1 cellular context compared by ENCODE assay signal in the genomic region with DNA sequence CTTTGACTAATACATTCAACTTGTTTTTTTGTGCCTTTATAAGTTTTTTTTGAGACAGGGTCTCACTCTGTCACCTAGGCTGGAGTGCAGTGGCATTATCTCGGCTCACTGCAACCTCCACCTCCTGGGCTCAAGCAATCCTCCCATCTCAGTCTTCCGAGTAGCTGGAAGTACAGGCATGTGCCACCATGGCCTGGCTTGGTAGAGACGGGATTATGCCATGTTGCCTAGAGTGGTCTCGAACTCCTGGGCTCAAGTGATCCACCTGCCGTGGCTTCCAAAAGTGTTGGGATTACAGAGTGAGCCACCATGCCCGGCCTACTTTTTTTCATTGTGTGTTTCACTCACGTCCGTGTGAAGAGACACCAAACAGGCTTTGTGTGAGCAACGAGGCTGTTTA.
TF ChIP-seq lines count a peak whose summit lies in the region.

No MANE protein-coding gene starts in this region.

TF ChIP-seq in IMR-90, 13 proteins besides CTCF, POLR2A, EP300 and RAD21:
- TF ChIP-seq CHD1 (IDR thresholded peaks at IDR 0.05; ENCODE audit: low read depth, low read length) (no peak), BHLHE40 (IDR thresholded peaks at IDR 0.05; ENCODE audit: low read depth, low read length) (no peak), NFE2L2 (IDR thresholded peaks at IDR 0.05; ENCODE audit: low read depth, low read length) (no peak), FOS (IDR thresholded peaks at IDR 0.05; ENCODE audit: low read depth, low read length) (no peak), MAFK (IDR thresholded peaks at IDR 0.05; ENCODE audit: low read depth, low read length) (no peak), RCOR1 (IDR thresholded peaks at IDR 0.05; ENCODE audit: insufficient replicate concordance, low read length) (no peak), MXI1 (IDR thresholded peaks at IDR 0.05; ENCODE audit: borderline replicate concordance, low read depth, low read length) (no peak), CEBPB (IDR thresholded peaks at IDR 0.05; ENCODE audit: low read depth, low read length) (no peak), RFX5 (IDR thresholded peaks at IDR 0.05; ENCODE audit: low read depth, low read length) (no peak), MAZ (IDR thresholded peaks at IDR 0.05; ENCODE audit: borderline replicate concordance, low read depth, low read length) (no peak), SMC3 (IDR thresholded peaks at IDR 0.05; ENCODE audit: low read depth, low read length) (no peak)
- TF ChIP-seq, protein P1, sequence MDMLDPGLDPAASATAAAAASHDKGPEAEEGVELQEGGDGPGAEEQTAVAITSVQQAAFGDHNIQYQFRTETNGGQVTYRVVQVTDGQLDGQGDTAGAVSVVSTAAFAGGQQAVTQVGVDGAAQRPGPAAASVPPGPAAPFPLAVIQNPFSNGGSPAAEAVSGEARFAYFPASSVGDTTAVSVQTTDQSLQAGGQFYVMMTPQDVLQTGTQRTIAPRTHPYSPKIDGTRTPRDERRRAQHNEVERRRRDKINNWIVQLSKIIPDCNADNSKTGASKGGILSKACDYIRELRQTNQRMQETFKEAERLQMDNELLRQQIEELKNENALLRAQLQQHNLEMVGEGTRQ (IDR thresholded peaks at IDR 0.05; ENCODE audit: low read depth, low read length): no peak
- TF ChIP-seq, protein P2, sequence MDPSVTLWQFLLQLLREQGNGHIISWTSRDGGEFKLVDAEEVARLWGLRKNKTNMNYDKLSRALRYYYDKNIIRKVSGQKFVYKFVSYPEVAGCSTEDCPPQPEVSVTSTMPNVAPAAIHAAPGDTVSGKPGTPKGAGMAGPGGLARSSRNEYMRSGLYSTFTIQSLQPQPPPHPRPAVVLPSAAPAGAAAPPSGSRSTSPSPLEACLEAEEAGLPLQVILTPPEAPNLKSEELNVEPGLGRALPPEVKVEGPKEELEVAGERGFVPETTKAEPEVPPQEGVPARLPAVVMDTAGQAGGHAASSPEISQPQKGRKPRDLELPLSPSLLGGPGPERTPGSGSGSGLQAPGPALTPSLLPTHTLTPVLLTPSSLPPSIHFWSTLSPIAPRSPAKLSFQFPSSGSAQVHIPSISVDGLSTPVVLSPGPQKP (IDR thresholded peaks at IDR 0.05; ENCODE audit: borderline replicate concordance, low read depth, low read length): no peak
